In genomic region chr10:103154464-103155299, GRCh38 we compare ENCODE assay signal across 2 cellular contexts.
TF ChIP-seq lines count a peak whose summit lies in the region.

No MANE protein-coding gene starts in this region.

TF ChIP-seq in HEK293, 187 proteins besides CTCF, POLR2A, EP300 and RAD21 (continued from another document):
- TF ChIP-seq PRDM10 (tag by site-specific recombination; IDR thresholded peaks at IDR 0.05) (0 out of 2 replicates have a peak, but pooled peaks have one; percentile 14), ZBTB10 (tag by site-specific recombination; IDR thresholded peaks at IDR 0.05) (no peak), ZSCAN18 (tag by site-specific recombination; IDR thresholded peaks at IDR 0.05) (no peak), PRDM6 (tag by site-specific recombination; IDR thresholded peaks at IDR 0.05) (peak; percentile 44), IKZF3 (tag by site-specific recombination; IDR thresholded peaks at IDR 0.05) (peak; percentile 54)

TF ChIP-seq in GM12878, 131 proteins besides CTCF, POLR2A, EP300 and RAD21 (continued from another document):
- no peak for TF ChIP-seq CREM (IDR thresholded peaks at IDR 0.05; ENCODE audit: low read depth)
- no peak for TF ChIP-seq NFYA (IDR thresholded peaks at IDR 0.05; ENCODE audit: borderline replicate concordance, low read depth, low read length)
- TF ChIP-seq EED (IDR thresholded peaks at IDR 0.05; ENCODE audit: low read depth) = no peak
- TF ChIP-seq E2F4 (IDR thresholded peaks at IDR 0.05; ENCODE audit: low read depth, low read length) = no peak
- TF ChIP-seq CHD2 (IDR thresholded peaks at IDR 0.05; ENCODE audit: borderline replicate concordance, low read depth, low read length) = no peak
- TF ChIP-seq YY1 (IDR thresholded peaks at IDR 0.05; ENCODE audit: low read depth, low read length) = no peak
- TF ChIP-seq ZNF24 (IDR thresholded peaks at IDR 0.05) = no peak
- no peak for TF ChIP-seq CUX1 (IDR thresholded peaks at IDR 0.05; ENCODE audit: insufficient replicate concordance, low read depth, low read length)
- no peak for TF ChIP-seq RELA (IDR thresholded peaks at IDR 0.05; ENCODE audit: borderline replicate concordance, partially characterized antibody)
- no peak for TF ChIP-seq PRDM15 (CRISPR knock-in tag; IDR thresholded peaks at IDR 0.05)
- TF ChIP-seq USF2 (IDR thresholded peaks at IDR 0.05; ENCODE audit: borderline replicate concordance, low read depth, low read length) = no peak
- TF ChIP-seq ZNF274 (IDR thresholded peaks at IDR 0.05; ENCODE audit: insufficient read depth, insufficient read length) = no peak
- no peak for TF ChIP-seq CBFB (IDR thresholded peaks at IDR 0.05; ENCODE audit: low read depth)
